8 cellular contexts compared by ENCODE assay signal in the genomic region with DNA sequence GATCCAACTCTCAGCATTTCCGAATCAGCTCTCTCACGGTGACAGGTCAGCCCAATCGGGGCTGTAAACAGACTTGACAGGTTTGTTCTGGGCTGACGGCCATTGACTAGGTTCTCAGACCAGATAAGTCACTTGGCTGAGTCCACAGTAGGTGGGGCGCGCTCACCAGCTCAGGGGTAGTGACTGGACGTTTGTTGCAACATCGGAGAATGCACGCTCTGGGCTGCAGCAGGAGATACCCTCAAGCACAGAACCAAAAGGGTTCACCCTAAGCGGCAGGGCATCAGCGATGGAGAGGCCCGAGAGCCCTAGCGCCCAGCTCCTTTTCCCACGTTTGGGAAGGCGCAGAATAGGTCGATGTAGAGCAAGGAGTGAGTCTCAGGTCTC. TPM values are rescaled to one million over a fixed set of nuclear protein-coding genes. Genes with fewer than 3 reads are reported as not detected.
A peak's percentile ranks its signal among the peaks of the same experiment; 100 is the strongest.
DNase-seq lines count a peak whose midpoint lies in the region; ATAC-seq and TF ChIP-seq lines count a peak whose summit lies in the region.

No MANE protein-coding gene starts in this region.

- H3K27me3 Mint-ChIP-seq in activated naive CD8-positive, alpha-beta T cell treated with anti-CD3 and anti-CD28 coated beads, Interleukin-2, amount 50 U/mL, for 24 hours = no peaks in the 10 kb centered on the region

- H3K4me2 ChIP-seq in KMS-11 = peak overlapping the region; percentile 89

- H3K79me2 ChIP-seq in KMS-11 (ENCODE audit: insufficient read depth, low read depth) = peaks cover 61% of the 10 kb centered on the region

- peaks cover under 1% of the 10 kb centered on the region; the same call in 1 of the 2 replicates for H3K36me3 ChIP-seq in KMS-11 (ENCODE audit: insufficient read depth)

- H3K9ac ChIP-seq in KMS-11 = peak overlapping the region; percentile 94

- H3K27me3 ChIP-seq in KMS-11 (ENCODE audit: insufficient read depth, low read depth) = no peaks in the 10 kb centered on the region

- H3K4me3 Mint-ChIP-seq in activated naive CD8-positive, alpha-beta T cell treated with anti-CD3 and anti-CD28 coated beads, Interleukin-2, amount 50 U/mL, for 24 hours = peak overlapping the region; percentile 95

- H3K36me3 Mint-ChIP-seq in activated naive CD8-positive, alpha-beta T cell treated with anti-CD3 and anti-CD28 coated beads, Interleukin-2, amount 50 U/mL, for 24 hours (ENCODE audit: low read depth) = peaks cover 4% of the 10 kb centered on the region

- peak overlapping the region; percentile 96 for H3K27ac Mint-ChIP-seq in activated naive CD8-positive, alpha-beta T cell treated with anti-CD3 and anti-CD28 coated beads, Interleukin-2, amount 50 U/mL, for 24 hours

- no peaks in the 10 kb centered on the region for H4K20me1 ChIP-seq in KMS-11 (ENCODE audit: insufficient read depth)

- peak overlapping the region; percentile 98 for H3K27ac ChIP-seq in KMS-11

- H2AFZ ChIP-seq in KMS-11 (ENCODE audit: low read depth) = peak overlapping the region; percentile 24

- H3K9me3 Mint-ChIP-seq in activated naive CD8-positive, alpha-beta T cell treated with anti-CD3 and anti-CD28 coated beads, Interleukin-2, amount 50 U/mL, for 24 hours = no peaks in the 10 kb centered on the region

- ATAC-seq in GM21515 (IDR thresholded peaks at IDR 0.05; ENCODE audit: unreplicated experiment) = peak; percentile 8
- peak; percentile 1 for ATAC-seq in activated naive CD8-positive, alpha-beta T cell treated with anti-CD3 and anti-CD28 coated beads, Interleukin-2, amount 50 U/mL, for 24 hours
- peak; percentile 69 for ATAC-seq in left ventricle myocardium superior

- TF ChIP-seq CTCF in KMS-11 (conservative IDR thresholded peaks at IDR 0.05; ENCODE audit: low read depth, low read length) = no peak

- H3K4me3 ChIP-seq in KMS-11 (IDR thresholded peaks at IDR 0.05; ENCODE audit: insufficient read depth, low read depth, low read length) = no peak overlapping the region

- peaks cover 25% of the 10 kb centered on the region for H3K4me1 ChIP-seq in KMS-11 (ENCODE audit: low read depth, poor library complexity, severe bottlenecking)

- intact Hi-C loops in left ventricle myocardium superior (cut with micrococcal nuclease) (loop anchor here (5.0 kb wide), 1 partner anchor 526 kb away; no protein-coding TSS in a partner anchor), posterior cingulate gyrus (cut with DNase I) (loop anchor here (2.0 to 10.0 kb wide), 4 partner anchors 43 to 691 kb away; partner anchors contain the start of gene ATAD1)

- peaks cover 32% of the 10 kb centered on the region for H3K4me1 Mint-ChIP-seq in activated naive CD8-positive, alpha-beta T cell treated with anti-CD3 and anti-CD28 coated beads, Interleukin-2, amount 50 U/mL, for 24 hours

- DNase-seq in ELF-1 (ENCODE audit: low read depth, low spot score) (peak; percentile 78), left ventricle myocardium superior (peak; percentile 89), posterior cingulate gyrus (peak in 9 of 10 donors; percentile 14 to 85 (median 35)), germinal center (ENCODE audit: low spot score) (no peak), NCI-H2196 treated with DMSO at 0.1 percent for 48 hours (lab: John Stamatoyannopoulos, UW; ENCODE audit: unreplicated experiment) (no peak)
- DNase-seq in activated naive CD8-positive, alpha-beta T cell treated with anti-CD3 and anti-CD28 coated beads, Interleukin-2, amount 50 U/mL, for 24 hours = peak; percentile 46

RNA-seq across cellular contexts. Expression of gene KLLN, which starts 1.8 kb away (rescaled TPM):
- 0.47 TPM for total RNA-seq in left ventricle myocardium superior

RNA-seq across cellular contexts. Expression of gene PTEN, which starts 1.9 kb away (rescaled TPM):
- total RNA-seq in left ventricle myocardium superior = 58.6 TPM

RNA-seq across cellular contexts. Expression of gene ATAD1, which starts 43.5 kb away (rescaled TPM):
- total RNA-seq in left ventricle myocardium superior = 98.4 TPM

Comparison
In these comparisons a context has a peak if more than half of its experiments do, and no peak if none do; other contexts are left out.
1. DNase-seq: peak in ELF-1 (single experiment), activated naive CD8-positive, alpha-beta T cell treated with anti-CD3 and anti-CD28 coated beads, Interleukin-2, amount 50 U/mL, for 24 hours (single experiment), left ventricle myocardium superior (single experiment) and posterior cingulate gyrus (9 of 10); none in germinal center (single experiment) and NCI-H2196 treated with DMSO at 0.1 percent for 48 hours (single experiment).
2. ATAC-seq: peak in every context shown above with its lines; median percentile 69 in left ventricle myocardium superior; 8 in GM21515; 1 in activated naive CD8-positive, alpha-beta T cell treated with anti-CD3 and anti-CD28 coated beads, Interleukin-2, amount 50 U/mL, for 24 hours.